In genomic region chr2:240135706-240136012, GRCh38 we compare ENCODE assay signal across 8 cellular contexts. TPM values are rescaled to one million over a fixed set of nuclear protein-coding genes. Genes with fewer than 3 reads are reported as not detected.
DNase-seq lines count a peak whose midpoint lies in the region; ATAC-seq and TF ChIP-seq lines count a peak whose summit lies in the region.

No MANE protein-coding gene starts in this region.

- DNase-seq in activated B cell treated with CpG ODN at 0.5 μM for 24 hours (no peak), EL (no peak), nucleus accumbens (lab: John Stamatoyannopoulos, UW) (no peak), activated gamma-delta T cell treated with Interleukin-2 at 50 U/mL for 16 hours (no peak)

- H3K9me3 ChIP-seq in ES-I3 (ENCODE audit: control insufficient read depth, insufficient read depth, low read length): no peaks in the 10 kb centered on the region

- POLR2A ChIA-PET in activated B cell treated with CpG ODN at 0.5 μM for 24 hours (lab: Charles Lee): no interaction called here

- H3K9ac ChIP-seq in ES-I3 (ENCODE audit: low read depth, low read length): peak overlapping the region; percentile 73

- TF ChIP-seq CTCF in activated B cell treated with CpG ODN at 0.5 μM for 24 hours (IDR thresholded peaks at IDR 0.05): no peak

- H3K4me1 ChIP-seq in ES-I3 (ENCODE audit: insufficient read depth, low read length): peaks cover 9% of the 10 kb centered on the region; the same call in 1 of the 2 replicates

- ATAC-seq in HG02885 (IDR thresholded peaks at IDR 0.05; ENCODE audit: poor library complexity, unreplicated experiment): peak; percentile 18
- peak; percentile 5 for ATAC-seq in activated B cell treated with CpG ODN at 0.5 μM for 24 hours (ENCODE audit: low read depth)

- H3K4me1 Mint-ChIP-seq in activated B cell treated with CpG ODN at 0.5 μM for 24 hours: peaks cover 27% of the 10 kb centered on the region
- peaks cover 25% of the 10 kb centered on the region for H3K4me1 Mint-ChIP-seq in stimulated activated naive CD8-positive, alpha-beta T cell treated with anti-CD3 and anti-CD28 coated beads, Interleukin-15, Interleukin-2, amounts not matched to agents 100 ng/mL and 50 ng/mL, for 24 hours (ENCODE audit: low read depth)

- peak overlapping the region; percentile 6 for H3K27ac Mint-ChIP-seq in activated B cell treated with CpG ODN at 0.5 μM for 24 hours
- peak overlapping the region; percentile 94 for H3K27ac Mint-ChIP-seq in stimulated activated naive CD8-positive, alpha-beta T cell treated with anti-CD3 and anti-CD28 coated beads, Interleukin-15, Interleukin-2, amounts not matched to agents 100 ng/mL and 50 ng/mL, for 24 hours

- no peaks in the 10 kb centered on the region for H3K9me3 Mint-ChIP-seq in activated B cell treated with CpG ODN at 0.5 μM for 24 hours
- no peaks in the 10 kb centered on the region for H3K9me3 Mint-ChIP-seq in stimulated activated naive CD8-positive, alpha-beta T cell treated with anti-CD3 and anti-CD28 coated beads, Interleukin-15, Interleukin-2, amounts not matched to agents 100 ng/mL and 50 ng/mL, for 24 hours

- CTCF ChIA-PET in activated B cell treated with CpG ODN at 0.5 μM for 24 hours (lab: Charles Lee): no interaction called here

- H3K36me3 ChIP-seq in ES-I3 (ENCODE audit: insufficient read depth, low read length): peaks cover 12% of the 10 kb centered on the region; the same call in 1 of the 2 replicates

- H3K4me3 Mint-ChIP-seq in activated B cell treated with CpG ODN at 0.5 μM for 24 hours: peak overlapping the region; percentile 88
- peak overlapping the region; percentile 95 for H3K4me3 Mint-ChIP-seq in stimulated activated naive CD8-positive, alpha-beta T cell treated with anti-CD3 and anti-CD28 coated beads, Interleukin-15, Interleukin-2, amounts not matched to agents 100 ng/mL and 50 ng/mL, for 24 hours

- peak overlapping the region; percentile 89 for H3K4me3 ChIP-seq in iPS-11a (ENCODE audit: low read depth, low read length)

- H3K36me3 Mint-ChIP-seq in activated B cell treated with CpG ODN at 0.5 μM for 24 hours (ENCODE audit: low read depth): peaks cover 32% of the 10 kb centered on the region
- H3K36me3 Mint-ChIP-seq in stimulated activated naive CD8-positive, alpha-beta T cell treated with anti-CD3 and anti-CD28 coated beads, Interleukin-15, Interleukin-2, amounts not matched to agents 100 ng/mL and 50 ng/mL, for 24 hours (ENCODE audit: low read depth): peaks cover 37% of the 10 kb centered on the region

- peaks cover 5% of the 10 kb centered on the region for H3K27me3 Mint-ChIP-seq in activated B cell treated with CpG ODN at 0.5 μM for 24 hours
- no peaks in the 10 kb centered on the region for H3K27me3 Mint-ChIP-seq in stimulated activated naive CD8-positive, alpha-beta T cell treated with anti-CD3 and anti-CD28 coated beads, Interleukin-15, Interleukin-2, amounts not matched to agents 100 ng/mL and 50 ng/mL, for 24 hours

- intact Hi-C loops in activated B cell treated with CpG ODN at 0.5 μM for 24 hours (cut with micrococcal nuclease): loop anchor here (1.0 to 10.0 kb wide), 6 partner anchors 110 to 1749 kb away; partner anchors contain the start of genes GPC1, HDAC4, NDUFA10 and STK25

RNA-seq across cellular contexts. Expression of gene COPS9, which starts 0.4 kb away (rescaled TPM):
- 78.6 and 81.1 TPM in 2 replicates for total RNA-seq in activated B cell treated with CpG ODN at 0.5 μM for 24 hours

RNA-seq across cellular contexts. Expression of gene OTOS, which starts 4.8 kb away (rescaled TPM):
- not detected in 2 replicates for total RNA-seq in activated B cell treated with CpG ODN at 0.5 μM for 24 hours
